ENCODE assay signal across 10 cellular contexts in genomic region chr2:69083126-69083733, GRCh38.
DNase-seq lines count a peak whose midpoint lies in the region; ATAC-seq and TF ChIP-seq lines count a peak whose summit lies in the region.
"Had no signal": no experiment of that assay in that cellular context is flagged by ENCODE, and none has a peak within 500 bp of the region (broad histone marks: within the 10 kb centered on the region; RNA-seq: fewer than 3 reads in every experiment).

No MANE protein-coding gene starts in this region.

- no peak overlapping the region for H3K27ac Mint-ChIP-seq in endothelial cell (ENCODE audit: unreplicated experiment)

- H3K4me3 ChIP-seq in breast epithelium (no peak overlapping the region), urinary bladder (ENCODE audit: low read depth, low read length) (no peak overlapping the region)
- H3K4me3 ChIP-seq: cardiac muscle cell, mucosa of descending colon had no signal

- H3K36me3 Mint-ChIP-seq in endothelial cell (ENCODE audit: low read depth, unreplicated experiment) = no peaks in the 10 kb centered on the region

- no peak for TF ChIP-seq CTCF in breast epithelium (IDR thresholded peaks at IDR 0.05)
- TF ChIP-seq CTCF in endothelial cell (IDR thresholded peaks at IDR 0.05; ENCODE audit: unreplicated experiment) = no peak

- DNase-seq in LHCN-M2 (ENCODE audit: low read depth) (peak; percentile 68), breast epithelium (ENCODE audit: low spot score in 2 of 2) (no peak), left lobe of liver (ENCODE audit: low spot score) (no peak), endothelial cell (ENCODE audit: low spot score) (no peak)
- no peak for DNase-seq in stimulated activated CD4-positive, alpha-beta T cell treated with anti-CD3 and anti-CD28 coated beads, Interleukin-1b, Interleukin-23, amount 100 ng/mL, for 48 hours
- DNase-seq: NCI-H187 had no signal

- no peaks in the 10 kb centered on the region for H3K9me3 ChIP-seq in breast epithelium
- H3K9me3 ChIP-seq: mucosa of descending colon had no signal

- no peak overlapping the region for H3K4me3 Mint-ChIP-seq in endothelial cell (ENCODE audit: unreplicated experiment)

- 63% methylated on average over 2 of the region's 2 CpGs for WGBS in urinary bladder

- peaks cover 0 to 6% of the 10 kb centered on the region in 2 donors for H3K4me1 ChIP-seq in breast epithelium
- H3K4me1 ChIP-seq in urinary bladder (ENCODE audit: insufficient read depth) = peaks cover 1% of the 10 kb centered on the region

- ATAC-seq in left lobe of liver (peak; percentile 21), HG02870 (IDR thresholded peaks at IDR 0.05; ENCODE audit: unreplicated experiment) (no peak)

- intact Hi-C loops in breast epithelium (cut with DNase I; ENCODE audit: low total_unique reads) = no loop called here

- peak overlapping the region; percentile 45 to 64 for H3K27ac ChIP-seq in breast epithelium
- H3K27ac ChIP-seq in urinary bladder (ENCODE audit: low read depth) = peak overlapping the region; percentile 68
- H3K27ac ChIP-seq: cardiac muscle cell had no signal

- TF ChIP-seq POLR2A in breast epithelium (IDR thresholded peaks at IDR 0.05) = no peak

- H3K27me3 Mint-ChIP-seq in endothelial cell (ENCODE audit: unreplicated experiment) = peaks cover 3% of the 10 kb centered on the region

- H3K36me3 ChIP-seq in breast epithelium = no peaks in the 10 kb centered on the region
- H3K36me3 ChIP-seq in urinary bladder (ENCODE audit: insufficient read depth) = no peaks in the 10 kb centered on the region

- no peaks in the 10 kb centered on the region for H3K27me3 ChIP-seq in breast epithelium
- H3K27me3 ChIP-seq: cardiac muscle cell had no signal

- peaks cover 6% of the 10 kb centered on the region for H3K4me1 Mint-ChIP-seq in endothelial cell (ENCODE audit: unreplicated experiment)

- H3K9me3 Mint-ChIP-seq in endothelial cell (ENCODE audit: unreplicated experiment) = no peaks in the 10 kb centered on the region
